1 cellular context compared by ENCODE assay signal in the genomic region with DNA sequence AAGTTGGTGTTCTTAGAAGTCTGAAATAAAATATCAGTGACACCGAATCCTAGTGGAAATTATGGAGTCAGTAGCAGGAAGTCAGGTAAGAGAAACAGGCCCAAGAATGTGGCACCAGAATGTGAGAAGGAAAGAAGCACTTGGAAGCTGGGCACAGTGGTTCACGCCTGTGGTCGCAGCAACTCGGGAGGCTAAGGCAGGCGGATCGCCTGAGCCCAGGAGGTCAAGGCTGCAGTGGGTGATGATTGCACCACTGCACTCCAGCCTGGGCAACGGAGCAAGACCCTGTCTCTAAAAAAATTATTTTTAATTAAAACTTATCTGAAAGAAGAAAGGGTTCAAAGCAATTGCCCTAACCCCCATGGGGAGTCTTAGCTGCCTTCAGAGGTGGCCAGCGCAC.
TF ChIP-seq lines count a peak whose summit lies in the region.

No MANE protein-coding gene starts in this region.

TF ChIP-seq in H1, 55 proteins besides CTCF, POLR2A, EP300 and RAD21:
- TF ChIP-seq, protein P1, sequence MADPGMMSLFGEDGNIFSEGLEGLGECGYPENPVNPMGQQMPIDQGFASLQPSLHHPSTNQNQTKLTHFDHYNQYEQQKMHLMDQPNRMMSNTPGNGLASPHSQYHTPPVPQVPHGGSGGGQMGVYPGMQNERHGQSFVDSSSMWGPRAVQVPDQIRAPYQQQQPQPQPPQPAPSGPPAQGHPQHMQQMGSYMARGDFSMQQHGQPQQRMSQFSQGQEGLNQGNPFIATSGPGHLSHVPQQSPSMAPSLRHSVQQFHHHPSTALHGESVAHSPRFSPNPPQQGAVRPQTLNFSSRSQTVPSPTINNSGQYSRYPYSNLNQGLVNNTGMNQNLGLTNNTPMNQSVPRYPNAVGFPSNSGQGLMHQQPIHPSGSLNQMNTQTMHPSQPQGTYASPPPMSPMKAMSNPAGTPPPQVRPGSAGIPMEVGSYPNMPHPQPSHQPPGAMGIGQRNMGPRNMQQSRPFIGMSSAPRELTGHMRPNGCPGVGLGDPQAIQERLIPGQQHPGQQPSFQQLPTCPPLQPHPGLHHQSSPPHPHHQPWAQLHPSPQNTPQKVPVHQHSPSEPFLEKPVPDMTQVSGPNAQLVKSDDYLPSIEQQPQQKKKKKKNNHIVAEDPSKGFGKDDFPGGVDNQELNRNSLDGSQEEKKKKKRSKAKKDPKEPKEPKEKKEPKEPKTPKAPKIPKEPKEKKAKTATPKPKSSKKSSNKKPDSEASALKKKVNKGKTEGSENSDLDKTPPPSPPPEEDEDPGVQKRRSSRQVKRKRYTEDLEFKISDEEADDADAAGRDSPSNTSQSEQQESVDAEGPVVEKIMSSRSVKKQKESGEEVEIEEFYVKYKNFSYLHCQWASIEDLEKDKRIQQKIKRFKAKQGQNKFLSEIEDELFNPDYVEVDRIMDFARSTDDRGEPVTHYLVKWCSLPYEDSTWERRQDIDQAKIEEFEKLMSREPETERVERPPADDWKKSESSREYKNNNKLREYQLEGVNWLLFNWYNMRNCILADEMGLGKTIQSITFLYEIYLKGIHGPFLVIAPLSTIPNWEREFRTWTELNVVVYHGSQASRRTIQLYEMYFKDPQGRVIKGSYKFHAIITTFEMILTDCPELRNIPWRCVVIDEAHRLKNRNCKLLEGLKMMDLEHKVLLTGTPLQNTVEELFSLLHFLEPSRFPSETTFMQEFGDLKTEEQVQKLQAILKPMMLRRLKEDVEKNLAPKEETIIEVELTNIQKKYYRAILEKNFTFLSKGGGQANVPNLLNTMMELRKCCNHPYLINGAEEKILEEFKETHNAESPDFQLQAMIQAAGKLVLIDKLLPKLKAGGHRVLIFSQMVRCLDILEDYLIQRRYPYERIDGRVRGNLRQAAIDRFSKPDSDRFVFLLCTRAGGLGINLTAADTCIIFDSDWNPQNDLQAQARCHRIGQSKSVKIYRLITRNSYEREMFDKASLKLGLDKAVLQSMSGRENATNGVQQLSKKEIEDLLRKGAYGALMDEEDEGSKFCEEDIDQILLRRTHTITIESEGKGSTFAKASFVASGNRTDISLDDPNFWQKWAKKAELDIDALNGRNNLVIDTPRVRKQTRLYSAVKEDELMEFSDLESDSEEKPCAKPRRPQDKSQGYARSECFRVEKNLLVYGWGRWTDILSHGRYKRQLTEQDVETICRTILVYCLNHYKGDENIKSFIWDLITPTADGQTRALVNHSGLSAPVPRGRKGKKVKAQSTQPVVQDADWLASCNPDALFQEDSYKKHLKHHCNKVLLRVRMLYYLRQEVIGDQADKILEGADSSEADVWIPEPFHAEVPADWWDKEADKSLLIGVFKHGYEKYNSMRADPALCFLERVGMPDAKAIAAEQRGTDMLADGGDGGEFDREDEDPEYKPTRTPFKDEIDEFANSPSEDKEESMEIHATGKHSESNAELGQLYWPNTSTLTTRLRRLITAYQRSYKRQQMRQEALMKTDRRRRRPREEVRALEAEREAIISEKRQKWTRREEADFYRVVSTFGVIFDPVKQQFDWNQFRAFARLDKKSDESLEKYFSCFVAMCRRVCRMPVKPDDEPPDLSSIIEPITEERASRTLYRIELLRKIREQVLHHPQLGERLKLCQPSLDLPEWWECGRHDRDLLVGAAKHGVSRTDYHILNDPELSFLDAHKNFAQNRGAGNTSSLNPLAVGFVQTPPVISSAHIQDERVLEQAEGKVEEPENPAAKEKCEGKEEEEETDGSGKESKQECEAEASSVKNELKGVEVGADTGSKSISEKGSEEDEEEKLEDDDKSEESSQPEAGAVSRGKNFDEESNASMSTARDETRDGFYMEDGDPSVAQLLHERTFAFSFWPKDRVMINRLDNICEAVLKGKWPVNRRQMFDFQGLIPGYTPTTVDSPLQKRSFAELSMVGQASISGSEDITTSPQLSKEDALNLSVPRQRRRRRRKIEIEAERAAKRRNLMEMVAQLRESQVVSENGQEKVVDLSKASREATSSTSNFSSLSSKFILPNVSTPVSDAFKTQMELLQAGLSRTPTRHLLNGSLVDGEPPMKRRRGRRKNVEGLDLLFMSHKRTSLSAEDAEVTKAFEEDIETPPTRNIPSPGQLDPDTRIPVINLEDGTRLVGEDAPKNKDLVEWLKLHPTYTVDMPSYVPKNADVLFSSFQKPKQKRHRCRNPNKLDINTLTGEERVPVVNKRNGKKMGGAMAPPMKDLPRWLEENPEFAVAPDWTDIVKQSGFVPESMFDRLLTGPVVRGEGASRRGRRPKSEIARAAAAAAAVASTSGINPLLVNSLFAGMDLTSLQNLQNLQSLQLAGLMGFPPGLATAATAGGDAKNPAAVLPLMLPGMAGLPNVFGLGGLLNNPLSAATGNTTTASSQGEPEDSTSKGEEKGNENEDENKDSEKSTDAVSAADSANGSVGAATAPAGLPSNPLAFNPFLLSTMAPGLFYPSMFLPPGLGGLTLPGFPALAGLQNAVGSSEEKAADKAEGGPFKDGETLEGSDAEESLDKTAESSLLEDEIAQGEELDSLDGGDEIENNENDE (IDR thresholded peaks at IDR 0.05; ENCODE audit: insufficient replicate concordance, low read length), result no peak
- TF ChIP-seq MAFK (IDR thresholded peaks at IDR 0.05; ENCODE audit: low read depth, low read length), result no peak
- TF ChIP-seq KDM1A (IDR thresholded peaks at IDR 0.05; ENCODE audit: borderline replicate concordance, low read length), result no peak
- no peak for TF ChIP-seq SIN3A (conservative IDR thresholded peaks at IDR 0.05 in 1 of 2, IDR thresholded peaks at IDR 0.05 in 1 of 2; ENCODE audit: low read depth in 1 of 2, low read length in 2 of 2)
- no peak for TF ChIP-seq KDM5A (IDR thresholded peaks at IDR 0.05; ENCODE audit: low read length)
- TF ChIP-seq EZH2 (IDR thresholded peaks at IDR 0.05; ENCODE audit: low read depth, low read length, severe bottlenecking), result no peak
- no peak for TF ChIP-seq ASH2L (IDR thresholded peaks at IDR 0.05; ENCODE audit: low read length)
- no peak for TF ChIP-seq YY1 (IDR thresholded peaks at IDR 0.05; ENCODE audit: low read depth, low read length)
- no peak for TF ChIP-seq SRF (IDR thresholded peaks at IDR 0.05; ENCODE audit: low read depth, low read length)
- TF ChIP-seq JUND (IDR thresholded peaks at IDR 0.05; ENCODE audit: low read length), result no peak
- TF ChIP-seq CEBPB (IDR thresholded peaks at IDR 0.05; ENCODE audit: low read depth, low read length), result no peak
